ENCODE assay signal across 17 cellular contexts in the genomic region with DNA sequence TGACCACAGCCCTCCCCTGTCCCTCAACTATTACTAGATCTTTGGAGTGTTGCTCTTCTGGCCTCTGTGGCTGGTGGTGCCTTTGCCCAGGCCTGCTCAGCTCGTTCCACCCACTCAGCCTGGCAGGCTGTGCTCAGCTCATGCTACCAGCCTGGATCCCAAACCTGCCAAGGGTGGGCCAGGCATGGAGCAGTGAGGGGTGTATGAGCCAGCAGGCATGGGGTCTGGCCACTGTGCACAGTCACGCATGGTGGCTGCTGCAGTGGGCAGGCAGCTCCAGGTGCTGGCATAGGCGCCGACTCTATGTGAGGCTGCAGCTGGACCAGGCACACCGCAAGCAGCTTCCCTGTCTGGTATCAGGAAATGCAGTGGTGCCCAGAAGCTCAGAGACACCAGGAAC.
A peak's percentile ranks its signal among the peaks of the same experiment; 100 is the strongest.
DNase-seq lines count a peak whose midpoint lies in the region; ATAC-seq and TF ChIP-seq lines count a peak whose summit lies in the region.
"Had no signal": no experiment of that assay in that cellular context is flagged by ENCODE, and none has a peak within 500 bp of the region (broad histone marks: within the 10 kb centered on the region; RNA-seq: fewer than 3 reads in every experiment).

No MANE protein-coding gene starts in this region.

- no peaks in the 10 kb centered on the region for H4K20me1 ChIP-seq in BLaER1 treated with 17β-estradiol and CSF1 and Interleukin-3, amounts not matched to agents 10 nM and 100 nM
- H4K20me1 ChIP-seq in osteoblast (ENCODE audit: insufficient read depth, low read length): no peaks in the 10 kb centered on the region
- no peaks in the 10 kb centered on the region for H4K20me1 ChIP-seq in smooth muscle cell (ENCODE audit: low read depth)

- ATAC-seq in activated CD8-positive, alpha-beta memory T cell treated with anti-CD3 and anti-CD28 coated beads, Interleukin-2, amount 10 ng/mL, durations not matched to agents 7 days and 5 days: no peak
- ATAC-seq in naive thymus-derived CD8-positive, alpha-beta T cell: no peak
- ATAC-seq: CD8-positive, alpha-beta T cell; GM23338 had no signal

- H3K4me2 ChIP-seq in BLaER1 treated with 17β-estradiol and CSF1 and Interleukin-3, amounts not matched to agents 10 nM and 100 nM: peak overlapping the region in 9 of 11 experiments; percentile 16 to 70 (median 63); a peak in 17 of 22 replicates
- no peak overlapping the region for H3K4me2 ChIP-seq in osteoblast (ENCODE audit: insufficient read depth, low read length)
- H3K4me2 ChIP-seq in smooth muscle cell: no peak overlapping the region
- H3K4me2 ChIP-seq: GM23338 had no signal

- no peaks in the 10 kb centered on the region for H3K79me2 ChIP-seq in osteoblast (ENCODE audit: insufficient read depth, low read length)
- no peaks in the 10 kb centered on the region for H3K79me2 ChIP-seq in smooth muscle cell (ENCODE audit: low read depth)

- H3K4me3 ChIP-seq in BLaER1 treated with 17β-estradiol and CSF1 and Interleukin-3, amounts not matched to agents 10 nM and 100 nM: peak overlapping the region in 1 of 10 experiments; percentile 5; a peak in 2 of 20 replicates
- H3K4me3 ChIP-seq in spleen (no peak overlapping the region), osteoblast (ENCODE audit: insufficient read depth, low read length) (no peak overlapping the region), smooth muscle cell (no peak overlapping the region)
- H3K4me3 ChIP-seq: GM23338 had no signal

- H3K27me3 ChIP-seq in BLaER1 treated with 17β-estradiol and CSF1 and Interleukin-3, amounts not matched to agents 10 nM and 100 nM: no peaks in the 10 kb centered on the region
- H3K27me3 ChIP-seq in spleen (replicated peaks in 1 of 7) (peaks cover 0 to 62% (median 0%) of the 10 kb centered on the region in 7 donors), osteoblast (ENCODE audit: insufficient read depth, low read length) (peaks cover 4% of the 10 kb centered on the region), smooth muscle cell (ENCODE audit: low read depth) (peaks cover 38% of the 10 kb centered on the region)

- peaks cover 0 to 49% (median 38%) of the 10 kb centered on the region in 10 experiments; a peak in 16 of 20 replicates for H3K4me1 ChIP-seq in BLaER1 treated with 17β-estradiol and CSF1 and Interleukin-3, amounts not matched to agents 10 nM and 100 nM
- H3K4me1 ChIP-seq in spleen: no peaks in the 10 kb centered on the region
- H3K4me1 ChIP-seq in osteoblast (ENCODE audit: insufficient read depth, low read length): no peaks in the 10 kb centered on the region
- no peaks in the 10 kb centered on the region for H3K4me1 ChIP-seq in smooth muscle cell (ENCODE audit: low read depth)

- no peaks in the 10 kb centered on the region for H3F3A ChIP-seq in smooth muscle cell (ENCODE audit: low read depth)

- H3K27ac ChIP-seq in BLaER1 treated with 17β-estradiol and CSF1 and Interleukin-3, amounts not matched to agents 10 nM and 100 nM: peak overlapping the region in 4 of 11 experiments; percentile 1 to 41 (median 14); a peak in 5 of 22 replicates
- H3K27ac ChIP-seq in spleen: no peak overlapping the region
- H3K27ac ChIP-seq in osteoblast (ENCODE audit: low read depth, low read length): no peak overlapping the region
- no peak overlapping the region for H3K27ac ChIP-seq in smooth muscle cell (ENCODE audit: low read depth)

- intact Hi-C loops in spleen (cut with DNase I; ENCODE audit: low total_unique reads): no loop called here

- TF ChIP-seq POLR2A in spleen (IDR thresholded peaks at IDR 0.05): no peak

- H3K9me3 Mint-ChIP-seq in activated CD8-positive, alpha-beta memory T cell treated with anti-CD3 and anti-CD28 coated beads, Interleukin-2, amount 10 ng/mL, durations not matched to agents 7 days and 5 days (ENCODE audit: low read depth): no peaks in the 10 kb centered on the region
- H3K9me3 Mint-ChIP-seq in naive thymus-derived CD8-positive, alpha-beta T cell: peaks cover 0 to 3% (median 0%) of the 10 kb centered on the region in 9 donors
- H3K9me3 Mint-ChIP-seq: CD8-positive, alpha-beta T cell had no signal

- H2AFZ ChIP-seq in osteoblast (ENCODE audit: low read length) (no peak overlapping the region), smooth muscle cell (ENCODE audit: low read depth) (no peak overlapping the region)
- H2AFZ ChIP-seq: GM23338 had no signal

- peaks cover 0 to 6% (median 0%) of the 10 kb centered on the region in 11 experiments; a peak in 4 of 22 replicates for H3K36me3 ChIP-seq in BLaER1 treated with 17β-estradiol and CSF1 and Interleukin-3, amounts not matched to agents 10 nM and 100 nM
- H3K36me3 ChIP-seq in spleen (no peaks in the 10 kb centered on the region), osteoblast (ENCODE audit: insufficient read depth, low read length) (no peaks in the 10 kb centered on the region), smooth muscle cell (ENCODE audit: low read depth) (no peaks in the 10 kb centered on the region)

- H3K36me3 Mint-ChIP-seq in activated CD8-positive, alpha-beta memory T cell treated with anti-CD3 and anti-CD28 coated beads, Interleukin-2, amount 10 ng/mL, durations not matched to agents 7 days and 5 days: no peaks in the 10 kb centered on the region
- H3K36me3 Mint-ChIP-seq in naive thymus-derived CD8-positive, alpha-beta T cell: no peaks in the 10 kb centered on the region
- H3K36me3 Mint-ChIP-seq: CD14-positive monocyte; CD8-positive, alpha-beta T cell had no signal

- peaks cover 15 to 21% (median 18%) of the 10 kb centered on the region in 11 experiments for H3K9me3 ChIP-seq in BLaER1 treated with 17β-estradiol and CSF1 and Interleukin-3, amounts not matched to agents 10 nM and 100 nM (replicated peaks in 1 of 11)
- H3K9me3 ChIP-seq in spleen (peaks cover 0 to 15% (median 0%) of the 10 kb centered on the region in 8 donors), osteoblast (ENCODE audit: low read depth, low read length) (no peaks in the 10 kb centered on the region), smooth muscle cell (replicated peaks; ENCODE audit: low read depth) (no peaks in the 10 kb centered on the region)

- POLR2A ChIA-PET in naive thymus-derived CD8-positive, alpha-beta T cell (lab: Charles Lee): no interaction called here

- peak; percentile 4 for DNase-seq in activated CD8-positive, alpha-beta memory T cell treated with anti-CD3 and anti-CD28 coated beads, Interleukin-2, amount 10 ng/mL, durations not matched to agents 7 days and 5 days
- DNase-seq in activated CD8-positive, alpha-beta memory T cell treated with anti-CD3 and anti-CD28 coated beads, Interleukin-2, amount 50 U/mL, for 48 hours: no peak
- peak; percentile 49 for DNase-seq in islet precursor cell
- peak; percentile 35 for DNase-seq in spleen
- DNase-seq in osteoblast (ENCODE audit: insufficient read length, low spot score, missing footprints): no peak
- DNase-seq in naive thymus-derived CD8-positive, alpha-beta T cell: no peak
- DNase-seq in smooth muscle cell (lab: John Stamatoyannopoulos, UW; ENCODE audit: unreplicated experiment): no peak
- DNase-seq: COR-L47, DMS153, DMS79 treated with DMSO at 0.1 percent for 48 hours, EL, H7 had no signal

- H3K27me3 Mint-ChIP-seq in activated CD8-positive, alpha-beta memory T cell treated with anti-CD3 and anti-CD28 coated beads, Interleukin-2, amount 10 ng/mL, durations not matched to agents 7 days and 5 days: peaks cover 2% of the 10 kb centered on the region
- peaks cover under 1 to 34% (median 12%) of the 10 kb centered on the region in 5 donors for H3K27me3 Mint-ChIP-seq in naive thymus-derived CD8-positive, alpha-beta T cell

- H3K4me3 Mint-ChIP-seq in activated CD8-positive, alpha-beta memory T cell treated with anti-CD3 and anti-CD28 coated beads, Interleukin-2, amount 10 ng/mL, durations not matched to agents 7 days and 5 days: no peak overlapping the region
- no peak overlapping the region for H3K4me3 Mint-ChIP-seq in naive thymus-derived CD8-positive, alpha-beta T cell
- H3K4me3 Mint-ChIP-seq: B cell; CD14-positive monocyte; CD8-positive, alpha-beta T cell; GM23338 had no signal

- H3K9ac ChIP-seq in BLaER1 treated with 17β-estradiol and CSF1 and Interleukin-3, amounts not matched to agents 10 nM and 100 nM: 0 out of 22 replicates have a peak overlapping the region, but pooled peaks of 1 of the 11 experiments have one; percentile 9
- no peak overlapping the region for H3K9ac ChIP-seq in smooth muscle cell (ENCODE audit: low read depth)

- H3K4me1 Mint-ChIP-seq in activated CD8-positive, alpha-beta memory T cell treated with anti-CD3 and anti-CD28 coated beads, Interleukin-2, amount 10 ng/mL, durations not matched to agents 7 days and 5 days: no peaks in the 10 kb centered on the region
- H3K4me1 Mint-ChIP-seq in naive thymus-derived CD8-positive, alpha-beta T cell: peaks cover 0 to 2% (median 0%) of the 10 kb centered on the region in 4 donors
- H3K4me1 Mint-ChIP-seq: B cell, CD14-positive monocyte, GM23338 had no signal

- no peak for TF ChIP-seq CTCF in spleen (IDR thresholded peaks at IDR 0.05 in 8 of 11, conservative IDR thresholded peaks at IDR 0.05 in 3 of 11)
- no peak for TF ChIP-seq CTCF in osteoblast (IDR thresholded peaks at IDR 0.05; ENCODE audit: extremely low read depth, low read depth, low read length)
- no peak for TF ChIP-seq CTCF in smooth muscle cell (IDR thresholded peaks at IDR 0.05; ENCODE audit: borderline replicate concordance, insufficient read depth, poor library complexity, severe bottlenecking)

- 25 to 90% (median 86%) methylated on average over 1 to 5 of the region's 5 CpGs for WGBS in spleen, 5 donors
- 96% methylated on average over 5 of the region's 5 CpGs for WGBS in smooth muscle cell (ENCODE audit: low lambda C conversion rate)

- no peak overlapping the region for H3K27ac Mint-ChIP-seq in activated CD8-positive, alpha-beta memory T cell treated with anti-CD3 and anti-CD28 coated beads, Interleukin-2, amount 10 ng/mL, durations not matched to agents 7 days and 5 days
- no peak overlapping the region for H3K27ac Mint-ChIP-seq in naive thymus-derived CD8-positive, alpha-beta T cell
- H3K27ac Mint-ChIP-seq: B cell; CD8-positive, alpha-beta T cell; GM23338 had no signal

- CTCF ChIA-PET in activated CD8-positive, alpha-beta memory T cell treated with anti-CD3 and anti-CD28 coated beads, Interleukin-2, amount 10 ng/mL, durations not matched to agents 7 days and 5 days (lab: Charles Lee): no interaction called here

Comparison
In these comparisons a context has a peak if more than half of its experiments do, and no peak if none do; other contexts are left out.
1. DNase-seq: peak in activated CD8-positive, alpha-beta memory T cell treated with anti-CD3 and anti-CD28 coated beads, Interleukin-2, amount 10 ng/mL, durations not matched to agents 7 days and 5 days (single experiment), islet precursor cell (single experiment) and spleen (single experiment); none in activated CD8-positive, alpha-beta memory T cell treated with anti-CD3 and anti-CD28 coated beads, Interleukin-2, amount 50 U/mL, for 48 hours (single experiment), osteoblast (single experiment), naive thymus-derived CD8-positive, alpha-beta T cell (0 of 10) and smooth muscle cell (single experiment).
2. H3K4me2 ChIP-seq: peak in BLaER1 treated with 17β-estradiol and CSF1 and Interleukin-3, amounts not matched to agents 10 nM and 100 nM (9 of 11); none in osteoblast (single experiment) and smooth muscle cell (single experiment).